In the genomic region with DNA sequence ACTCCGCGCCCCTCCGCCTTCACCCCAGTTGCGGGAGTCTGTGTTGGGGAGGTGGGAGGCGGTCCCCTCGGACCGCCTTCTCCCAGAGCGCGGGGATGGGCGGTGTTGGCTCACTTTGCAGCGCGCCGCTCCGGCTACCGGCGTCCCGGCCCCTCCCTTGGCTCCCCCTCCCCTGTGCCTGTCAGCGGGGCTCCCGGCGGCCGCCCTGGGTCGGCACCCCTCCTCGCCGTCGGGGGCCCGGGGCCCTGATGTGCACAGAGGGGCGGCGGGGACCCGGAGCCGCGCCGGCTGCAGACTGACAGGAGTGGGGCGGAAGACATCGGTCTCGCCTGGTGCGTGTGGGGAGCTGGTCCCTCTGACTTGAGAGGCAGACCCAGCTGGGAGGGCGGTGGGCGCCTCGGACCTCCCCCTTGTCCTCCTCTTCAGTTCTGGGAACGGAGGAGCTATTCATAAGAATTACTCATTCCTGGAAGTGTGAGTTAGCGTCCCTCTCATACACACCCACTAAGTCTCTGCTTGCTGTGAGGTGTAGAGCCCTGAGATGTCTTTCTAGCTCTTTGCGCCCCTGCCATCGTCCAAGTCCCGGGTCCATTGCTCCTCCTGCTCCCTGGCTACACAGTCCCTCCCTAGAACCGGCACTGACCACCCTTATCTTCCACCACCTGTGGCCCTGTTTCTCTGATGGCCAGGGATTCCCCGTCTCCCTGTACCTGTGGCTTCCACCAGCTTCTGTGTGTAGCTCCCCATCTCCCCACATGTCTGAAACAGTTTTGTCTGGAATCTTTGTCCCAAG, we compare ENCODE assay signal across 9 cellular contexts. TPM values are rescaled to one million over a fixed set of nuclear protein-coding genes. Genes with fewer than 3 reads are reported as not detected.
DNase-seq lines count a peak whose midpoint lies in the region; ATAC-seq and TF ChIP-seq lines count a peak whose summit lies in the region.
"Had no signal": no experiment of that assay in that cellular context is flagged by ENCODE, and none has a peak within 500 bp of the region (broad histone marks: within the 10 kb centered on the region; RNA-seq: fewer than 3 reads in every experiment).

No MANE protein-coding gene starts in this region.

- ATAC-seq in GM19397 (IDR thresholded peaks at IDR 0.05; ENCODE audit: unreplicated experiment) (no peak), HG02623 (IDR thresholded peaks at IDR 0.05; ENCODE audit: unreplicated experiment) (no peak)

- DNase-seq in activated naive CD4-positive, alpha-beta T cell treated with Interleukin-2 at 50 U/mL for 16 hours, result peak; percentile 9
- DNase-seq in activated naive CD4-positive, alpha-beta T cell (lab: John Stamatoyannopoulos, UW), result no peak
- DNase-seq in activated naive CD4-positive, alpha-beta T cell treated with anti-CD3 and anti-CD28 coated beads, Interleukin-2, amount 50 U/mL, for 16 hours, result peak; percentile 14
- DNase-seq in right atrium auricular region (ENCODE audit: low spot score), result no peak
- DNase-seq in retina, result peak; percentile 72
- DNase-seq in NOMO-1 treated with dmso at 0.1 percent for 144 hours (lab: John Stamatoyannopoulos, UW; ENCODE audit: unreplicated experiment), result no peak

- H3K36me3 ChIP-seq in right atrium auricular region, result no peaks in the 10 kb centered on the region

- peak overlapping the region; percentile 60 to 84 for H3K4me3 ChIP-seq in right atrium auricular region

- no peaks in the 10 kb centered on the region for H3K9me3 ChIP-seq in right atrium auricular region

- no peak for TF ChIP-seq CTCF in right atrium auricular region (IDR thresholded peaks at IDR 0.05)

- peaks cover 0 to 26% of the 10 kb centered on the region in 2 donors for H3K4me1 ChIP-seq in right atrium auricular region

- H3K27me3 ChIP-seq in right atrium auricular region, result no peaks in the 10 kb centered on the region

- peak overlapping the region; percentile 89 to 92 for H3K27ac ChIP-seq in right atrium auricular region

RNA-seq across cellular contexts. Expression of a gene that starts 1.0 kb away (rescaled TPM):
- 10 to 100 TPM; 39.0 to 56.6 TPM for total RNA-seq in right atrium auricular region

RNA-seq across cellular contexts. Expression of a gene that starts 42.3 kb away (rescaled TPM):
- not detected for total RNA-seq in right atrium auricular region
- total RNA-seq: subcutaneous adipose tissue had no signal

Comparison
In these comparisons a context has a peak if more than half of its experiments do, and no peak if none do; other contexts are left out.
1. DNase-seq: peak in activated naive CD4-positive, alpha-beta T cell treated with Interleukin-2 at 50 U/mL for 16 hours (single experiment), activated naive CD4-positive, alpha-beta T cell treated with anti-CD3 and anti-CD28 coated beads, Interleukin-2, amount 50 U/mL, for 16 hours (single experiment) and retina (single experiment); none in activated naive CD4-positive, alpha-beta T cell (0 of 4), right atrium auricular region (single experiment) and NOMO-1 treated with dmso at 0.1 percent for 144 hours (single experiment).